ENCODE assay signal across 8 cellular contexts in genomic region chr17:51164911-51165679, GRCh38. TPM values are rescaled to one million over a fixed set of nuclear protein-coding genes. Genes with fewer than 3 reads are reported as not detected.
DNase-seq lines count a peak whose midpoint lies in the region; ATAC-seq and TF ChIP-seq lines count a peak whose summit lies in the region.

No MANE protein-coding gene starts in this region.

- intact Hi-C loops in activated T-helper 2 cell treated with anti-CD3 and anti-CD28 coated beads, Interferon-gamma antibody, Interleukin-2, Interleukin-4, amounts not matched to agents 10 μg/mL and 5 μg/mL and 100 μg/mL, durations not matched to agents 14 hours and 24 hours and 36 hours (cut with micrococcal nuclease), result loop anchor here (5.0 kb wide), 4 partner anchors 43 to 298 kb away; partner anchors contain the start of genes MBTD1, SPAG9, TOB1 and UTP18

- peak overlapping the region; percentile 90 for H3K27ac Mint-ChIP-seq in activated T-helper 2 cell treated with anti-CD3 and anti-CD28 coated beads, Interferon-gamma antibody, Interleukin-2, Interleukin-4, amounts not matched to agents 10 μg/mL and 5 μg/mL and 100 μg/mL, durations not matched to agents 14 hours and 24 hours and 36 hours

- H3K4me3 ChIP-seq in AG10803 (ENCODE audit: low read length), result peak overlapping the region; percentile 92

- DNase-seq in AG10803 (ENCODE audit: low read depth) (no peak), HT-29 (ENCODE audit: low spot score) (peak; percentile 16), islet precursor cell (peak; percentile 81), substantia nigra (lab: John Stamatoyannopoulos, UW) (peak in 3 of 49 donors; percentile 25 to 38 (median 29)), T1000 (lab: John Stamatoyannopoulos, UW) (no peak), NCI-H2107 treated with DMSO at 0.1 percent for 48 hours (lab: John Stamatoyannopoulos, UW; ENCODE audit: unreplicated experiment) (no peak)
- no peak for DNase-seq in activated T-helper 2 cell treated with anti-CD3 and anti-CD28 coated beads, Interferon-gamma antibody, Interleukin-2, Interleukin-4, amounts not matched to agents 10 μg/mL and 5 μg/mL and 100 μg/mL, durations not matched to agents 14 hours and 24 hours and 36 hours (ENCODE audit: low spot score)

- H3K9me3 Mint-ChIP-seq in activated T-helper 2 cell treated with anti-CD3 and anti-CD28 coated beads, Interferon-gamma antibody, Interleukin-2, Interleukin-4, amounts not matched to agents 10 μg/mL and 5 μg/mL and 100 μg/mL, durations not matched to agents 14 hours and 24 hours and 36 hours, result no peaks in the 10 kb centered on the region

- no peaks in the 10 kb centered on the region for H3K27me3 Mint-ChIP-seq in activated T-helper 2 cell treated with anti-CD3 and anti-CD28 coated beads, Interferon-gamma antibody, Interleukin-2, Interleukin-4, amounts not matched to agents 10 μg/mL and 5 μg/mL and 100 μg/mL, durations not matched to agents 14 hours and 24 hours and 36 hours (ENCODE audit: low read depth)

- H3K4me1 Mint-ChIP-seq in activated T-helper 2 cell treated with anti-CD3 and anti-CD28 coated beads, Interferon-gamma antibody, Interleukin-2, Interleukin-4, amounts not matched to agents 10 μg/mL and 5 μg/mL and 100 μg/mL, durations not matched to agents 14 hours and 24 hours and 36 hours (ENCODE audit: low read depth), result peaks cover 28% of the 10 kb centered on the region

- TF ChIP-seq CTCF in AG10803 (conservative IDR thresholded peaks at IDR 0.05; ENCODE audit: low read length), result no peak

- peak overlapping the region; percentile 86 for H3K4me3 Mint-ChIP-seq in activated T-helper 2 cell treated with anti-CD3 and anti-CD28 coated beads, Interferon-gamma antibody, Interleukin-2, Interleukin-4, amounts not matched to agents 10 μg/mL and 5 μg/mL and 100 μg/mL, durations not matched to agents 14 hours and 24 hours and 36 hours (ENCODE audit: low read depth)

- H3K36me3 Mint-ChIP-seq in activated T-helper 2 cell treated with anti-CD3 and anti-CD28 coated beads, Interferon-gamma antibody, Interleukin-2, Interleukin-4, amounts not matched to agents 10 μg/mL and 5 μg/mL and 100 μg/mL, durations not matched to agents 14 hours and 24 hours and 36 hours (ENCODE audit: low read depth), result peaks cover 83% of the 10 kb centered on the region

- H3K27ac ChIP-seq in substantia nigra (ENCODE audit: low read depth, low read length, poor library complexity, severe bottlenecking), result peak overlapping the region; percentile 70

- ATAC-seq in HG03469 (IDR thresholded peaks at IDR 0.05; ENCODE audit: unreplicated experiment), result no peak

RNA-seq across cellular contexts. Expression of gene NME2, which starts 1.1 kb away (rescaled TPM):
- total RNA-seq in HT-29 (2014; rRNA removed; shearing (Covaris generic)), result 838 and 869 TPM in 2 replicates
- total RNA-seq in activated T-helper 2 cell treated with anti-CD3 and anti-CD28 coated beads, Interferon-gamma antibody, Interleukin-2, Interleukin-4, amounts not matched to agents 10 μg/mL and 5 μg/mL and 100 μg/mL, durations not matched to agents 14 hours and 24 hours and 36 hours, result 708 and 735 TPM in 2 replicates

RNA-seq across cellular contexts. Expression of gene NME1, which starts 11.7 kb away (rescaled TPM):
- total RNA-seq in HT-29 (2014; rRNA removed; shearing (Covaris generic)), result 237 and 256 TPM in 2 replicates
- total RNA-seq in activated T-helper 2 cell treated with anti-CD3 and anti-CD28 coated beads, Interferon-gamma antibody, Interleukin-2, Interleukin-4, amounts not matched to agents 10 μg/mL and 5 μg/mL and 100 μg/mL, durations not matched to agents 14 hours and 24 hours and 36 hours, result 360 and 373 TPM in 2 replicates

RNA-seq across cellular contexts. Expression of gene SPAG9, which starts 44.4 kb away (rescaled TPM):
- total RNA-seq in HT-29 (2014; rRNA removed; shearing (Covaris generic)), result 25.9 and 27.0 TPM in 2 replicates
- total RNA-seq in activated T-helper 2 cell treated with anti-CD3 and anti-CD28 coated beads, Interferon-gamma antibody, Interleukin-2, Interleukin-4, amounts not matched to agents 10 μg/mL and 5 μg/mL and 100 μg/mL, durations not matched to agents 14 hours and 24 hours and 36 hours, result 48.1 and 48.3 TPM in 2 replicates

Comparison
In these comparisons a context has a peak if more than half of its experiments do, and no peak if none do; other contexts are left out.
1. DNase-seq: peak in HT-29 (single experiment) and islet precursor cell (single experiment); none in AG10803 (single experiment), activated T-helper 2 cell treated with anti-CD3 and anti-CD28 coated beads, Interferon-gamma antibody, Interleukin-2, Interleukin-4, amounts not matched to agents 10 μg/mL and 5 μg/mL and 100 μg/mL, durations not matched to agents 14 hours and 24 hours and 36 hours (single experiment), T1000 (single experiment) and NCI-H2107 treated with DMSO at 0.1 percent for 48 hours (single experiment).